ENCODE assay signal across 2 cellular contexts in the genomic region with DNA sequence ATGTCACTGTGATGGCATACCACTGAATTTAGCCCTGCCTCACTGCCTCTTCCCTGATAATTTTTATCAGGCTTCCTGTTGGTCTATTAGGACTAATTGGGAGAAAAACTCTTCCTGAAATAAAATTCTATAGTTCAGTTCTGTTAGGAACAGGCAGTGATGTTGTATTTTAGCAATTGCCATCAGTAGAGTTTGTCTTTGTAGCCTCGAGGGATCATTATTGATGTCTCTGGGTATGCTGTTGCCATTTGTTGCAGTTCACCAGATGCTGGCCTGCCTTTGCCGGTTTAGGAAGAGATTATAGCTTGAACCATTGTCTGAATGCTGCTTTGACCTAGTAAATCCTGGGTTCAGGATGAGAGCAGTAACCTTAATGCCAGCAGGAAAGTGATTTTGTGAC.
TF ChIP-seq lines count a peak whose summit lies in the region.

No MANE protein-coding gene starts in this region.

TF ChIP-seq in IMR-90, 13 proteins besides CTCF, POLR2A, EP300 and RAD21:
- no peak for TF ChIP-seq MXI1 (IDR thresholded peaks at IDR 0.05; ENCODE audit: borderline replicate concordance, low read depth, low read length)
- TF ChIP-seq BHLHE40 (IDR thresholded peaks at IDR 0.05; ENCODE audit: low read depth, low read length) = no peak
- no peak for TF ChIP-seq CEBPB (IDR thresholded peaks at IDR 0.05; ENCODE audit: low read depth, low read length)
- no peak for TF ChIP-seq NFE2L2 (IDR thresholded peaks at IDR 0.05; ENCODE audit: low read depth, low read length)
- TF ChIP-seq CHD1 (IDR thresholded peaks at IDR 0.05; ENCODE audit: low read depth, low read length) = no peak
- no peak for TF ChIP-seq RFX5 (IDR thresholded peaks at IDR 0.05; ENCODE audit: low read depth, low read length)
- no peak for TF ChIP-seq SMC3 (IDR thresholded peaks at IDR 0.05; ENCODE audit: low read depth, low read length)
- TF ChIP-seq, protein P1, sequence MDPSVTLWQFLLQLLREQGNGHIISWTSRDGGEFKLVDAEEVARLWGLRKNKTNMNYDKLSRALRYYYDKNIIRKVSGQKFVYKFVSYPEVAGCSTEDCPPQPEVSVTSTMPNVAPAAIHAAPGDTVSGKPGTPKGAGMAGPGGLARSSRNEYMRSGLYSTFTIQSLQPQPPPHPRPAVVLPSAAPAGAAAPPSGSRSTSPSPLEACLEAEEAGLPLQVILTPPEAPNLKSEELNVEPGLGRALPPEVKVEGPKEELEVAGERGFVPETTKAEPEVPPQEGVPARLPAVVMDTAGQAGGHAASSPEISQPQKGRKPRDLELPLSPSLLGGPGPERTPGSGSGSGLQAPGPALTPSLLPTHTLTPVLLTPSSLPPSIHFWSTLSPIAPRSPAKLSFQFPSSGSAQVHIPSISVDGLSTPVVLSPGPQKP (IDR thresholded peaks at IDR 0.05; ENCODE audit: borderline replicate concordance, low read depth, low read length) = no peak
- no peak for TF ChIP-seq RCOR1 (IDR thresholded peaks at IDR 0.05; ENCODE audit: insufficient replicate concordance, low read length)
- no peak for TF ChIP-seq FOS (IDR thresholded peaks at IDR 0.05; ENCODE audit: low read depth, low read length)
- TF ChIP-seq, protein P2, sequence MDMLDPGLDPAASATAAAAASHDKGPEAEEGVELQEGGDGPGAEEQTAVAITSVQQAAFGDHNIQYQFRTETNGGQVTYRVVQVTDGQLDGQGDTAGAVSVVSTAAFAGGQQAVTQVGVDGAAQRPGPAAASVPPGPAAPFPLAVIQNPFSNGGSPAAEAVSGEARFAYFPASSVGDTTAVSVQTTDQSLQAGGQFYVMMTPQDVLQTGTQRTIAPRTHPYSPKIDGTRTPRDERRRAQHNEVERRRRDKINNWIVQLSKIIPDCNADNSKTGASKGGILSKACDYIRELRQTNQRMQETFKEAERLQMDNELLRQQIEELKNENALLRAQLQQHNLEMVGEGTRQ (IDR thresholded peaks at IDR 0.05; ENCODE audit: low read depth, low read length) = no peak
- TF ChIP-seq MAFK (IDR thresholded peaks at IDR 0.05; ENCODE audit: low read depth, low read length) = no peak
- TF ChIP-seq MAZ (IDR thresholded peaks at IDR 0.05; ENCODE audit: borderline replicate concordance, low read depth, low read length) = no peak

TF ChIP-seq in GM12878, 131 proteins besides CTCF, POLR2A, EP300 and RAD21:
- TF ChIP-seq LARP7 (IDR thresholded peaks at IDR 0.05) (no peak), MEF2A (IDR thresholded peaks at IDR 0.05; ENCODE audit: insufficient read depth, low read depth, low read length) (no peak), SPI1 (IDR thresholded peaks at IDR 0.05; ENCODE audit: borderline replicate concordance, insufficient read depth, low read depth, low read length) (no peak), EED (IDR thresholded peaks at IDR 0.05; ENCODE audit: low read depth) (no peak), SMARCA5 (IDR thresholded peaks at IDR 0.05) (no peak), CEBPB (IDR thresholded peaks at IDR 0.05; ENCODE audit: borderline replicate concordance in 1 of 2, low read depth in 2 of 2, low read length in 2 of 2) (no peak), RFX5 (IDR thresholded peaks at IDR 0.05; ENCODE audit: low read depth, low read length) (no peak)
- TF ChIP-seq, protein P3, sequence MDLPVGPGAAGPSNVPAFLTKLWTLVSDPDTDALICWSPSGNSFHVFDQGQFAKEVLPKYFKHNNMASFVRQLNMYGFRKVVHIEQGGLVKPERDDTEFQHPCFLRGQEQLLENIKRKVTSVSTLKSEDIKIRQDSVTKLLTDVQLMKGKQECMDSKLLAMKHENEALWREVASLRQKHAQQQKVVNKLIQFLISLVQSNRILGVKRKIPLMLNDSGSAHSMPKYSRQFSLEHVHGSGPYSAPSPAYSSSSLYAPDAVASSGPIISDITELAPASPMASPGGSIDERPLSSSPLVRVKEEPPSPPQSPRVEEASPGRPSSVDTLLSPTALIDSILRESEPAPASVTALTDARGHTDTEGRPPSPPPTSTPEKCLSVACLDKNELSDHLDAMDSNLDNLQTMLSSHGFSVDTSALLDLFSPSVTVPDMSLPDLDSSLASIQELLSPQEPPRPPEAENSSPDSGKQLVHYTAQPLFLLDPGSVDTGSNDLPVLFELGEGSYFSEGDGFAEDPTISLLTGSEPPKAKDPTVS (IDR thresholded peaks at IDR 0.05; ENCODE audit: low read depth, low read length) = no peak
- TF ChIP-seq, protein P4, sequence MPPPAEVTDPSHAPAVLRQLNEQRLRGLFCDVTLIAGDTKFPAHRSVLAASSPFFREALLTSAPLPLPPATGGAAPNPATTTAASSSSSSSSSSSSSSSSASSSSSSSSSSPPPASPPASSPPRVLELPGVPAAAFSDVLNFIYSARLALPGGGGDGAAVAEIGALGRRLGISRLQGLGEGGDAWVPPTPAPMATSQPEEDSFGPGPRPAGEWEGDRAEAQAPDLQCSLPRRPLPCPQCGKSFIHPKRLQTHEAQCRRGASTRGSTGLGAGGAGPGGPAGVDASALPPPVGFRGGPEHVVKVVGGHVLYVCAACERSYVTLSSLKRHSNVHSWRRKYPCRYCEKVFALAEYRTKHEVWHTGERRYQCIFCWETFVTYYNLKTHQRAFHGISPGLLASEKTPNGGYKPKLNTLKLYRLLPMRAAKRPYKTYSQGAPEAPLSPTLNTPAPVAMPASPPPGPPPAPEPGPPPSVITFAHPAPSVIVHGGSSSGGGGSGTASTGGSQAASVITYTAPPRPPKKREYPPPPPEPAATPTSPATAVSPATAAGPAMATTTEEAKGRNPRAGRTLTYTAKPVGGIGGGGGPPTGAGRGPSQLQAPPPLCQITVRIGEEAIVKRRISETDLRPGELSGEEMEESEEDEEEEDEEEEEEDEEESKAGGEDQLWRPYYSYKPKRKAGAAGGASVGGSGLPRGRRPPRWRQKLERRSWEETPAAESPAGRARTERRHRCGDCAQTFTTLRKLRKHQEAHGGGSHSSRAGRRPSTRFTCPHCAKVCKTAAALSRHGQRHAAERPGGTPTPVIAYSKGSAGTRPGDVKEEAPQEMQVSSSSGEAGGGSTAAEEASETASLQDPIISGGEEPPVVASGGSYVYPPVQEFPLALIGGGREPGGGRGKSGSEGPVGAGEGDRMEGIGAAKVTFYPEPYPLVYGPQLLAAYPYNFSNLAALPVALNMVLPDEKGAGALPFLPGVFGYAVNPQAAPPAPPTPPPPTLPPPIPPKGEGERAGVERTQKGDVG (CRISPR knock-in tag; IDR thresholded peaks at IDR 0.05) = no peak
- TF ChIP-seq, protein P5, sequence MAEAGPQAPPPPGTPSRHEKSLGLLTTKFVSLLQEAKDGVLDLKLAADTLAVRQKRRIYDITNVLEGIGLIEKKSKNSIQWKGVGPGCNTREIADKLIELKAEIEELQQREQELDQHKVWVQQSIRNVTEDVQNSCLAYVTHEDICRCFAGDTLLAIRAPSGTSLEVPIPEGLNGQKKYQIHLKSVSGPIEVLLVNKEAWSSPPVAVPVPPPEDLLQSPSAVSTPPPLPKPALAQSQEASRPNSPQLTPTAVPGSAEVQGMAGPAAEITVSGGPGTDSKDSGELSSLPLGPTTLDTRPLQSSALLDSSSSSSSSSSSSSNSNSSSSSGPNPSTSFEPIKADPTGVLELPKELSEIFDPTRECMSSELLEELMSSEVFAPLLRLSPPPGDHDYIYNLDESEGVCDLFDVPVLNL (IDR thresholded peaks at IDR 0.05; ENCODE audit: low read depth, low read length) = no peak
